8 cellular contexts compared by ENCODE assay signal in the genomic region with DNA sequence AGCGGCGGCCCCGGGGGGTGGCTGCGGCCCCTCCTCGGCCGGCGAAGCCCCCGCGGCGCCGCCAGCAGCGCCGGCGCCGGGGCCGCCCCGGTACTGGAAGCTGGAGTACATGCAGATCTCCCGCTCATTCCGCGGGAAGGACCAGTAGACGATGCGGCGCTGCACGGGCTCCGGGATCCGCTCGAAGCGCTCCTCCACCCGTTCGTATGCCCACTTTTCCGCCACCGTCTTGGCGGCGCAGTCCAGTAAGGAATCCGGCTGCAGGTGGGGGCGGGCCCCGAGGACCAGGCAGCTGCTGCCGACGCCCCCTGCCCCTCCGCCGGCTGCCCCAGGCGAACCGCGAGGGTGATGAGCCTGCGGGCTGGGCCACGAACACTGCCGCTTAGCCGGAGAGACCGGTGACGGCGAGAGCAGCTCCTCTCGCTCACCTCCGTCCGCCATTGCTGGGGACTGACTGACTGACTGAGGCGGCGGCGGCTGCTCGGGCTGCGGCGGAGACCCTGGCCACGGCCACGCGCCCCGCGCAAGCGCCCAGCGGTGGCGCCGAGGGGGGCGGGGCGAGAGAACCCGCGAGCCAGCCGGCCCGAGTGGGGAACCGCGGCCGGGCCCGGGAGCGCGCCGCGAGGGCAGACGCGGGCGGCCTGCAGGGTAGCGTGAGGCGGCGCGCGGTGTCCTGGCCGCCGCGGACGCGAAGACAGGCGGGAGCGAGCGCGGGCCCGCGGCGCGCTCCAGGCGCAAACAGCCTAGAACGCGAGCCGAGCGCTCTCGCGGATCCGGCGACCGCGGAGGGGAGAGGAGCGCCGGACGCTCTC. TPM values are rescaled to one million over a fixed set of nuclear protein-coding genes. Genes with fewer than 3 reads are reported as not detected.
A peak's percentile ranks its signal among the peaks of the same experiment; 100 is the strongest.
DNase-seq lines count a peak whose midpoint lies in the region; ATAC-seq and TF ChIP-seq lines count a peak whose summit lies in the region.

TSS of gene ZSWIM5 (minus strand) at position 696 of the 812 bp plus-strand sequence. CDS start at position 441, 255 bp downstream.

- H3K4me1 ChIP-seq in HUES48 (ENCODE audit: control insufficient read depth, insufficient read depth, low read length), result peaks cover 26% of the 10 kb centered on the region
- H3K4me1 ChIP-seq in cardiac muscle cell (ENCODE audit: low read depth), result peaks cover 11% of the 10 kb centered on the region
- H3K4me1 ChIP-seq in ovary (ENCODE audit: insufficient read depth), result no peaks in the 10 kb centered on the region
- no peaks in the 10 kb centered on the region for H3K4me1 ChIP-seq in thymus (ENCODE audit: control insufficient read depth, insufficient read depth, low read length)

- H3K27me3 Mint-ChIP-seq in activated naive CD8-positive, alpha-beta T cell treated with anti-CD3 and anti-CD28 coated beads for 36 hours, result peaks cover 36% of the 10 kb centered on the region

- H3K9ac ChIP-seq in HUES48 (ENCODE audit: low read depth, low read length), result peak within 1 kb of the TSS; percentile 71; the same call in 1 of the 2 replicates

- H3K27ac Mint-ChIP-seq in activated naive CD8-positive, alpha-beta T cell treated with anti-CD3 and anti-CD28 coated beads for 36 hours, result peak within 1 kb of the TSS; percentile 55

- H3K9me3 Mint-ChIP-seq in activated naive CD8-positive, alpha-beta T cell treated with anti-CD3 and anti-CD28 coated beads for 36 hours, result no peaks in the 10 kb centered on the region

- H3K27me3 ChIP-seq in HUES48 (ENCODE audit: control insufficient read depth, insufficient read depth, low read length), result peaks cover 44% of the 10 kb centered on the region
- H3K27me3 ChIP-seq in cardiac muscle cell, result peaks cover 12% of the 10 kb centered on the region
- no peaks in the 10 kb centered on the region for H3K27me3 ChIP-seq in ovary
- H3K27me3 ChIP-seq in thymus (ENCODE audit: control insufficient read depth, insufficient read depth), result peaks cover 33% of the 10 kb centered on the region

- H3K36me3 Mint-ChIP-seq in activated naive CD8-positive, alpha-beta T cell treated with anti-CD3 and anti-CD28 coated beads for 36 hours, result no peaks in the 10 kb centered on the region

- H3K36me3 ChIP-seq in HUES48 (ENCODE audit: control insufficient read depth, insufficient read depth, low read length) (no peaks in the 10 kb centered on the region), cardiac muscle cell (no peaks in the 10 kb centered on the region), ovary (no peaks in the 10 kb centered on the region), thymus (ENCODE audit: control insufficient read depth, insufficient read depth) (no peaks in the 10 kb centered on the region)

- DNase-seq in AG08395 (ENCODE audit: low spot score) (peak; percentile 48), SK-MEL-5 (ENCODE audit: low read depth, low spot score) (peak; percentile 58), cardiac muscle cell (ENCODE audit: low read depth in 1 of 2, low spot score in 1 of 2) (peak; percentile 53 to 83), ovary (peak; percentile 79 to 86 (median 82))
- peak; percentile 71 for DNase-seq in activated naive CD8-positive, alpha-beta T cell treated with anti-CD3 and anti-CD28 coated beads for 36 hours

- in situ Hi-C loops in SK-MEL-5 (cut with HindIII; ENCODE audit: low pct_unique_long_range_greater_than_20kb, low sequenced_read_pairs), result no loop called here

- no peaks in the 10 kb centered on the region for H3K9me3 ChIP-seq in HUES48 (ENCODE audit: control insufficient read depth, insufficient read depth, low read length)
- H3K9me3 ChIP-seq in cardiac muscle cell (ENCODE audit: low read depth), result no peaks in the 10 kb centered on the region
- no peaks in the 10 kb centered on the region for H3K9me3 ChIP-seq in ovary
- H3K9me3 ChIP-seq in thymus (ENCODE audit: control insufficient read depth), result no peaks in the 10 kb centered on the region

- H3K4me3 ChIP-seq in HUES48 (ENCODE audit: low read depth, low read length) (peak within 1 kb of the TSS; percentile 93), cardiac muscle cell (peak within 1 kb of the TSS; percentile 98), ovary (peak within 1 kb of the TSS; percentile 97), thymus (ENCODE audit: low read length) (peak within 1 kb of the TSS; percentile 72)

- H3K27ac ChIP-seq in HUES48 (ENCODE audit: low read depth, low read length) (peak within 1 kb of the TSS; percentile 59), cardiac muscle cell (peak within 1 kb of the TSS; percentile 84), ovary (peak within 1 kb of the TSS; percentile 90 to 91), thymus (ENCODE audit: low read depth) (peak within 1 kb of the TSS; percentile 78)

- TF ChIP-seq POLR2A in ovary (IDR thresholded peaks at IDR 0.05), result peak; percentile 55

- peaks cover 28% of the 10 kb centered on the region for H3K4me1 Mint-ChIP-seq in activated naive CD8-positive, alpha-beta T cell treated with anti-CD3 and anti-CD28 coated beads for 36 hours

- TF ChIP-seq CTCF in cardiac muscle cell (IDR thresholded peaks at IDR 0.05; ENCODE audit: low read depth, low read length) (no peak), ovary (IDR thresholded peaks at IDR 0.05) (no peak)

- peak; percentile 70 for ATAC-seq in GM19025 (IDR thresholded peaks at IDR 0.05; ENCODE audit: low read depth, unreplicated experiment)

- 0 to 1% (median 0%) methylated on average over 41 to 118 of the region's 118 CpGs for WGBS in ovary, 3 donors
- under 1% methylated on average over 118 of the region's 118 CpGs for WGBS in thymus

- H3K4me3 Mint-ChIP-seq in activated naive CD8-positive, alpha-beta T cell treated with anti-CD3 and anti-CD28 coated beads for 36 hours, result peak within 1 kb of the TSS; percentile 82

- no peak for TF ChIP-seq EP300 in ovary (IDR thresholded peaks at IDR 0.05)

- intact Hi-C loops in ovary (cut with DNase I), result no loop called here

RNA-seq across cellular contexts. Expression of gene ZSWIM5, which starts in this region (rescaled TPM):
- 2.2 and 2.6 TPM in 2 replicates for total RNA-seq in SK-MEL-5 (2014; rRNA removed; shearing (Covaris generic))
- polyA plus RNA-seq in SK-MEL-5 (2015; cell fraction: cytosol; rRNA removed), result 2.0 and 2.7 TPM in 2 replicates
- polyA plus RNA-seq in SK-MEL-5 (2015; cell fraction: nucleus; rRNA removed), result 3.6 and 4.1 TPM in 2 replicates
- under 1 TPM; 0.37 to 0.58 TPM for total RNA-seq in activated naive CD8-positive, alpha-beta T cell treated with anti-CD3 and anti-CD28 coated beads for 36 hours
- total RNA-seq in cardiac muscle cell, result 6.6 and 10.3 TPM in 2 replicates
- polyA plus RNA-seq in cardiac muscle cell, result 7.6 and 8.6 TPM in 2 replicates
- 10 to 100 TPM in 3 of 7 donors, 1 to 10 TPM in 4; 6.0 to 13.3 (median 10.0) TPM for total RNA-seq in ovary
- 10 to 100 TPM in 1 of 2 donors, 1 to 10 TPM in 1; 6.9 to 10.0 TPM for polyA plus RNA-seq in ovary
- polyA plus RNA-seq in thymus, result 0.39 TPM

Comparison
In these comparisons a context has a peak if more than half of its experiments do, and no peak if none do; other contexts are left out.
1. Peak in every context shown above with its lines: DNase-seq, ATAC-seq, H3K4me3 ChIP-seq and H3K27ac ChIP-seq.
2. Peak in DNase-seq in activated naive CD8-positive, alpha-beta T cell treated with anti-CD3 and anti-CD28 coated beads for 36 hours; RNA of the gene not detected or under 1 TPM.